8 cellular contexts compared by ENCODE assay signal in genomic region chr5:679166-679895, GRCh38. TPM values are rescaled to one million over a fixed set of nuclear protein-coding genes. Genes with fewer than 3 reads are reported as not detected.
A peak's percentile ranks its signal among the peaks of the same experiment; 100 is the strongest.
DNase-seq lines count a peak whose midpoint lies in the region; TF ChIP-seq lines count a peak whose summit lies in the region.
"Not testable (repeated sequence)": the region's sequence is repeated elsewhere in the genome, so short reads cannot be mapped to it uniquely, and the experiment has no call there.

No MANE protein-coding gene starts in this region.

- H3K4me3 ChIP-seq in BE2C (ENCODE audit: low read depth, low read length); NB4 (ENCODE audit: low read depth, low read length); colonic mucosa; tibial artery: not testable (repeated sequence)

- peak; percentile 4 for DNase-seq in BE2C
- DNase-seq in NB4 (ENCODE audit: low read depth): peak; percentile 5
- peak; percentile 49 for DNase-seq in activated CD8-positive, alpha-beta memory T cell treated with anti-CD3 and anti-CD28 coated beads for 24 hours
- DNase-seq in colonic mucosa: peak; percentile 13
- peak; percentile 54 for DNase-seq in cardiac septum (ENCODE audit: low spot score)
- DNase-seq in left kidney (ENCODE audit: low read depth, low spot score): peak; percentile 35
- peak; percentile 66 for DNase-seq in posterior vena cava (ENCODE audit: low spot score)
- DNase-seq in tibial artery: peak; percentile 9 to 33

- not testable (repeated sequence) for H3K9me3 ChIP-seq in BE2C, colonic mucosa, tibial artery

- not testable (repeated sequence) for H3K27me3 ChIP-seq in BE2C, colonic mucosa, tibial artery

- TF ChIP-seq POLR2A in NB4 (IDR thresholded peaks at IDR 0.05; ENCODE audit: extremely low read depth, insufficient read length): not testable (repeated sequence)

- not testable (repeated sequence) for H3K9ac ChIP-seq in colonic mucosa (ENCODE audit: low read depth in 2 of 2, low read length in 2 of 2)

- not testable (repeated sequence) for H3K4me1 ChIP-seq in BE2C, colonic mucosa, tibial artery

- H3K36me3 ChIP-seq in BE2C, colonic mucosa, tibial artery: not testable (repeated sequence)

- TF ChIP-seq CTCF in BE2C (IDR thresholded peaks at IDR 0.05; ENCODE audit: low read depth, low read length); NB4 (IDR thresholded peaks at IDR 0.05; ENCODE audit: low read depth, low read length); colonic mucosa (IDR thresholded peaks at IDR 0.05); tibial artery (IDR thresholded peaks at IDR 0.05): not testable (repeated sequence)

- intact Hi-C loops in colonic mucosa (cut with DNase I); cardiac septum (cut with DNase I); posterior vena cava (cut with DNase I); tibial artery (cut with DNase I; ENCODE audit: low total_unique reads): not testable (repeated sequence)

- H3K27ac ChIP-seq in colonic mucosa, tibial artery: not testable (repeated sequence)

RNA-seq across cellular contexts. Expression of gene TPPP, which starts 13.8 kb away (rescaled TPM):
- 7.5 TPM for polyA plus RNA-seq in BE2C (2012; ENCODE audit: insufficient read depth, insufficient read length, low read depth)
- total RNA-seq in colonic mucosa (1 to 10 TPM; 1.7 to 4.0 TPM), cardiac septum (7.3 TPM), posterior vena cava (10 to 100 TPM in 1 of 2 donors, 1 to 10 TPM in 1; 9.8 to 10.8 TPM)

Comparison
In these comparisons a context has a peak if more than half of its experiments do, and no peak if none do; other contexts are left out.
1. DNase-seq: peak in every context shown above with its lines; median percentile 66 in posterior vena cava; 54 in cardiac septum; 49 in activated CD8-positive, alpha-beta memory T cell treated with anti-CD3 and anti-CD28 coated beads for 24 hours; 35 in left kidney; 21 in tibial artery; 13 in colonic mucosa; 5 in NB4; 4 in BE2C.